In the genomic region with DNA sequence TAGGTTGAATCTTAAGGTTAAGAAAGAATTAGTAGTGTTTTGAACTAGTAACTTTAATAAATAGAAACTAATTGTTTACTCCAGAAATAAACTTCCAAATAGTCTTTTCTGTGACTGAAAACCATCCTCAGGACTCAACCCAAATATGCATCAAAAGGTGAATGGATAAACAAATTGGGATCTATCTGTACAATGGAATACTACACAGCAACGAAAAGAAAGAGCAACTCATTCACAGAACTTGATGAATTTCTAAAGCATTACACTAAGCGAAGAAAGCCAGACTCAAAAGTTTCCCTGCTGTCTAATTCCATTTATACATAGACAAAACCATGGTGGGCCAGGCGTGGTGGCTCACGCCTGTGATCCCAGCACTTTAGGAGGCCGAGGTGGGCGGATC, we compare ENCODE assay signal across 10 cellular contexts. TPM values are rescaled to one million over a fixed set of nuclear protein-coding genes. Genes with fewer than 3 reads are reported as not detected.
"Had no signal": no experiment of that assay in that cellular context is flagged by ENCODE, and none has a peak within 500 bp of the region (broad histone marks: within the 10 kb centered on the region; RNA-seq: fewer than 3 reads in every experiment).

No MANE protein-coding gene starts in this region.

- FAIRE-seq: HepG2, HTR-8/SVneo had no signal

- H3K27ac ChIP-seq: HL-60, KMS-11 had no signal

- H3K4me2 ChIP-seq: KMS-11 had no signal

- DNase-seq: IMR-90, KBM-7, KG1 had no signal

- ATAC-seq: HepG2 had no signal

- H3K9ac ChIP-seq: KMS-11 had no signal

RNA-seq across cellular contexts. Expression of a gene that starts 25.0 kb away (rescaled TPM):
- total RNA-seq: HT1080, IMR-90 had no signal
- polyA plus RNA-seq: IgD-negative memory B cell had no signal

RNA-seq across cellular contexts. Expression of a gene that starts 57.4 kb away (rescaled TPM):
- total RNA-seq: HepG2, HT-29, HT1080, IMR-90 had no signal
- polyA plus RNA-seq: HepG2, IgD-negative memory B cell, IMR-90 had no signal
